Comparison of ENCODE assay signal across 9 cellular contexts in genomic region chr6:36642913-36643817, GRCh38. TPM values are rescaled to one million over a fixed set of nuclear protein-coding genes. Genes with fewer than 3 reads are reported as not detected.
DNase-seq lines count a peak whose midpoint lies in the region; ATAC-seq and TF ChIP-seq lines count a peak whose summit lies in the region.
"Had no signal": no experiment of that assay in that cellular context is flagged by ENCODE, and none has a peak within 500 bp of the region (broad histone marks: within the 10 kb centered on the region; RNA-seq: fewer than 3 reads in every experiment).

No MANE protein-coding gene starts in this region.

- CTCF ChIA-PET in SK-N-SH (lab: Yijun Ruan, JAX): interaction anchor here (0.6 to 3.2 kb wide), 4 partner anchors 20 to 38 kb away, joined by 4 to 13 read pairs (median 6); partner anchors contain the start of gene CDKN1A

- no peak overlapping the region for H3K27ac Mint-ChIP-seq in T-helper 17 cell
- H3K27ac Mint-ChIP-seq: activated naive CD8-positive, alpha-beta T cell had no signal

- DNase-seq in EH (ENCODE audit: low read depth) (peak; percentile 94), SK-N-SH (no peak), foreskin keratinocyte (peak in 1 of 2 donors; percentile 38), prostate gland (ENCODE audit: low spot score) (peak; percentile 82), T-helper 17 cell (no peak)

- POLR2A ChIA-PET in SK-N-SH (lab: Yijun Ruan, JAX): no interaction called here

- H3K4me1 Mint-ChIP-seq in T-helper 17 cell: no peaks in the 10 kb centered on the region

- H3K36me3 ChIP-seq in SK-N-SH (replicated peaks in 1 of 2; ENCODE audit: control insufficient read depth in 1 of 2, insufficient read depth in 2 of 2, low read length in 1 of 2) (no peaks in the 10 kb centered on the region), prostate gland (no peaks in the 10 kb centered on the region)

- H3K9me2 ChIP-seq in SK-N-SH: no peaks in the 10 kb centered on the region

- TF ChIP-seq EP300 in SK-N-SH (IDR thresholded peaks at IDR 0.05; ENCODE audit: borderline replicate concordance in 1 of 2, low read depth in 1 of 2, low read length in 1 of 2): no peak

- H3K27me3 ChIP-seq in SK-N-SH (ENCODE audit: insufficient read depth) (no peaks in the 10 kb centered on the region), foreskin keratinocyte (no peaks in the 10 kb centered on the region), prostate gland (replicated peaks; ENCODE audit: insufficient read depth) (no peaks in the 10 kb centered on the region)

- peaks cover 15% of the 10 kb centered on the region for H3F3A ChIP-seq in SK-N-SH (replicated peaks; ENCODE audit: insufficient read depth)

- intact Hi-C loops in prostate gland (cut with DNase I): no loop called here

- H3K27ac ChIP-seq in SK-N-SH (ENCODE audit: low read depth in 2 of 2, low read length in 1 of 2) (peak overlapping the region in 1 of 2 experiments; percentile 59; a peak in 3 of 4 replicates), foreskin keratinocyte (no peak overlapping the region), prostate gland (peak overlapping the region in 1 of 2 donors; percentile 3)

- TF ChIP-seq RAD21 in SK-N-SH (IDR thresholded peaks at IDR 0.05; ENCODE audit: low read length): no peak

- peaks cover 6 to 16% of the 10 kb centered on the region in 2 experiments for H3K4me1 ChIP-seq in SK-N-SH (ENCODE audit: control insufficient read depth in 1 of 2, insufficient read depth in 2 of 2, low read depth in 1 of 2, low read length in 1 of 2)
- no peaks in the 10 kb centered on the region for H3K4me1 ChIP-seq in foreskin keratinocyte
- peaks cover 11% of the 10 kb centered on the region for H3K4me1 ChIP-seq in prostate gland (replicated peaks)

- H3K4me3 Mint-ChIP-seq in T-helper 17 cell: no peak overlapping the region
- H3K4me3 Mint-ChIP-seq: activated naive CD8-positive, alpha-beta T cell had no signal

- TF ChIP-seq CTCF in SK-N-SH (IDR thresholded peaks at IDR 0.05): no peak
- no peak for TF ChIP-seq CTCF in foreskin keratinocyte (conservative IDR thresholded peaks at IDR 0.05)
- TF ChIP-seq CTCF in prostate gland (IDR thresholded peaks at IDR 0.05): no peak

- no peaks in the 10 kb centered on the region for H3K36me3 Mint-ChIP-seq in T-helper 17 cell (ENCODE audit: low read depth)
- H3K36me3 Mint-ChIP-seq: activated naive CD8-positive, alpha-beta T cell had no signal

- ATAC-seq in foreskin keratinocyte: peak; percentile 37
- no peak for ATAC-seq in GM21737 (IDR thresholded peaks at IDR 0.05; ENCODE audit: unreplicated experiment)
- no peak for ATAC-seq in HG02623 (IDR thresholded peaks at IDR 0.05; ENCODE audit: unreplicated experiment)
- no peak for ATAC-seq in HG03175 (IDR thresholded peaks at IDR 0.05; ENCODE audit: unreplicated experiment)
- ATAC-seq in T-helper 17 cell: no peak

- H3K9me3 ChIP-seq in SK-N-SH (no peaks in the 10 kb centered on the region), prostate gland (no peaks in the 10 kb centered on the region), T-helper 17 cell (ENCODE audit: control insufficient read depth, low read length, poor library complexity, severe bottlenecking) (no peaks in the 10 kb centered on the region)

- H3K4me3 ChIP-seq in SK-N-SH (ENCODE audit: low read depth in 2 of 2, low read length in 1 of 2) (no peak overlapping the region), prostate gland (no peak overlapping the region)

- peak overlapping the region; percentile 18; the same call in 1 of the 2 replicates for H3K4me2 ChIP-seq in SK-N-SH

- no peak overlapping the region for H3K9ac ChIP-seq in SK-N-SH

- no peaks in the 10 kb centered on the region for H3K27me3 Mint-ChIP-seq in T-helper 17 cell

- no peak for TF ChIP-seq POLR2A in prostate gland (IDR thresholded peaks at IDR 0.05)

- H2AFZ ChIP-seq in SK-N-SH (ENCODE audit: low read depth): no peak overlapping the region

- H4K20me1 ChIP-seq in SK-N-SH (ENCODE audit: insufficient read depth): no peaks in the 10 kb centered on the region

- WGBS in SK-N-SH (ENCODE audit: low lambda C conversion rate): 51% methylated on average over 8 of the region's 8 CpGs
- WGBS in prostate gland: 43% methylated on average over 8 of the region's 8 CpGs

- no peaks in the 10 kb centered on the region for H3K79me2 ChIP-seq in SK-N-SH (ENCODE audit: insufficient read depth)

TF ChIP-seq in SK-N-SH, 30 proteins besides CTCF, POLR2A, EP300 and RAD21:
- TF ChIP-seq USF1 (IDR thresholded peaks at IDR 0.05; ENCODE audit: borderline replicate concordance, low read depth): no peak
- TF ChIP-seq REST (IDR thresholded peaks at IDR 0.05; ENCODE audit: low read depth, low read length): 0 out of 2 replicates have a peak, but pooled peaks have one; percentile 32
- TF ChIP-seq SIN3A (IDR thresholded peaks at IDR 0.05; ENCODE audit: borderline replicate concordance, low read depth, low read length): no peak
- TF ChIP-seq NFIC (IDR thresholded peaks at IDR 0.05; ENCODE audit: borderline replicate concordance): peak; percentile 88
- TF ChIP-seq TCF12 (IDR thresholded peaks at IDR 0.05): peak; percentile 21; the same call in 1 of the 2 replicates
- no peak for TF ChIP-seq EZH2phosphoT487 (IDR thresholded peaks at IDR 0.05; ENCODE audit: borderline replicate concordance, low read depth)
- peak; percentile 62; the same call in 1 of the 2 replicates for TF ChIP-seq FOSL2 (IDR thresholded peaks at IDR 0.05; ENCODE audit: borderline replicate concordance, low read depth)
TF ChIP-seq in SK-N-SH: peak in this region for 4.

RNA-seq across cellular contexts. Expression of gene CDKN1A, which starts 35.3 kb away (rescaled TPM):
- polyA plus RNA-seq in SK-N-SH (2012; rRNA removed) (747 and 824 TPM in 2 replicates), foreskin keratinocyte (318 and 350 TPM in 2 replicates)
- polyA plus RNA-seq in SK-N-SH (2012; cell fraction: cytosol; rRNA removed): 479 and 617 TPM in 2 replicates
- 431 and 582 TPM in 2 replicates for polyA plus RNA-seq in SK-N-SH (2012; cell fraction: nucleus; rRNA removed)
- total RNA-seq in foreskin keratinocyte (266 and 328 TPM in 2 replicates), prostate gland (100 to 1,000 TPM in 1 of 2 donors, 10 to 100 TPM in 1; 69.7 to 148 TPM), T-helper 17 cell (100 to 1,000 TPM; 180 to 255 TPM)

RNA-seq across cellular contexts. Expression of gene SRSF3, which starts 49.0 kb away (rescaled TPM):
- polyA plus RNA-seq in SK-N-SH (2012; rRNA removed) (330 and 351 TPM in 2 replicates), foreskin keratinocyte (387 and 470 TPM in 2 replicates)
- 405 and 473 TPM in 2 replicates for polyA plus RNA-seq in SK-N-SH (2012; cell fraction: cytosol; rRNA removed)
- polyA plus RNA-seq in SK-N-SH (2012; cell fraction: nucleus; rRNA removed): 242 and 281 TPM in 2 replicates
- total RNA-seq in foreskin keratinocyte (356 and 421 TPM in 2 replicates), prostate gland (100 to 1,000 TPM; 111 to 153 TPM), T-helper 17 cell (100 to 1,000 TPM; 638 to 646 TPM)

RNA-seq across cellular contexts. Expression of gene RAB44, which starts 54.5 kb away (rescaled TPM):
- polyA plus RNA-seq in SK-N-SH (2012; rRNA removed) (0.10 and 0.12 TPM in 2 replicates), foreskin keratinocyte (0.01 and 0.03 TPM in 2 replicates)
- polyA plus RNA-seq in SK-N-SH (2012; cell fraction: cytosol; rRNA removed): 0.01 TPM in 2 replicates
- 0.70 and 0.83 TPM in 2 replicates for polyA plus RNA-seq in SK-N-SH (2012; cell fraction: nucleus; rRNA removed)
- total RNA-seq in foreskin keratinocyte (0.03 TPM in 1 of 2 replicates, not detected in the other), prostate gland (under 1 TPM; 0.14 to 0.45 TPM), T-helper 17 cell (under 1 TPM; 0.21 to 0.77 TPM)

Comparison
In these comparisons a context has a peak if more than half of its experiments do, and no peak if none do; other contexts are left out.
1. DNase-seq: peak in EH (single experiment) and prostate gland (single experiment); none in SK-N-SH (single experiment) and T-helper 17 cell (0 of 3).